In the genomic region with DNA sequence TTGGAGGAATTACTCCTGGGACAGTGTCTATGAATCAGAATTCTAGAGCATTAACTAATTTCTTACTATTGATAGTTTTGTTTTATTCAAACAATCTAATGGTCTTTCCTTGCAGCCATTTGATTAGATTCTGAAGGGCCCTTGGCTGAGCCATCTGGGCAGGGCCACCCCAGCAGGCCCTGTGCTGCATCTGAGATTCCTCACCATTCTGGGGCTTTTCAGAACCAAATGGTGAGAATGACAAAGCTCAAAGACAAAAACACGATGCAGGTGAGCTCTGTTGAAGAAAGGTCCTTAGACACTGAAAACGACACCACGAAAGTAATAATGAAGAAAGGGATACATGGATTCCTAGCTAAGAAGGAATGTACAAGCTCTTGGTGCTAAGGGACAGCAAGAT, we compare ENCODE assay signal across 24 cellular contexts.
"Had no signal": no experiment of that assay in that cellular context is flagged by ENCODE, and none has a peak within 500 bp of the region (broad histone marks: within the 10 kb centered on the region; RNA-seq: fewer than 3 reads in every experiment).

No MANE protein-coding gene starts in this region.

- DNase-seq: cortex of kidney; effector memory CD8-positive, alpha-beta T cell; esophagus squamous epithelium; foreskin fibroblast; glutamatergic neuron; immature natural killer cell; kidney; left cardiac atrium; left ventricle myocardium inferior; mesenchymal stem cell; naive thymus-derived CD4-positive, alpha-beta T cell; nephron progenitor cell; posterior cingulate gyrus; sigmoid colon; stimulated activated CD4-positive, alpha-beta T cell treated with anti-CD3 and anti-CD28 coated beads, Interleukin-4, amount 100 ng/mL, for 4 hours; stimulated activated naive B cell treated with anti-CD40 and anti-IgM and Interleukin-4, amounts not matched to agents 10 μg/mL and 1 μg/mL and 100 μg/mL, for 72 hours; stimulated activated naive CD8-positive, alpha-beta T cell treated with anti-CD3 and anti-CD28 coated beads, Interleukin-15, amount 100 ng/mL, for 72 hours; substantia nigra; transverse colon had no signal

- H3K9me3 ChIP-seq: esophagus squamous epithelium, gastroesophageal sphincter, left ventricle myocardium inferior, neutrophil, sigmoid colon, thoracic aorta, transverse colon had no signal

- H3K36me3 ChIP-seq: esophagus squamous epithelium, gastroesophageal sphincter, left ventricle myocardium inferior, neutrophil, sigmoid colon, thoracic aorta, transverse colon had no signal

- H3K27me3 ChIP-seq: sigmoid colon, transverse colon had no signal

- H3K4me3 Mint-ChIP-seq: effector memory CD8-positive, alpha-beta T cell; immature natural killer cell; naive thymus-derived CD4-positive, alpha-beta T cell; nephron progenitor cell; stimulated activated naive B cell treated with anti-CD40 and anti-IgM and Interleukin-4, amounts not matched to agents 10 μg/mL and 1 μg/mL and 100 μg/mL, for 72 hours; stimulated activated naive CD8-positive, alpha-beta T cell treated with anti-CD3 and anti-CD28 coated beads, Interleukin-15, amount 100 ng/mL, for 72 hours had no signal

- H3K4me1 ChIP-seq: gastroesophageal sphincter, left ventricle myocardium inferior, sigmoid colon, transverse colon had no signal

- H3K27ac Mint-ChIP-seq: effector memory CD8-positive, alpha-beta T cell; immature natural killer cell; stimulated activated naive B cell treated with anti-CD40 and anti-IgM and Interleukin-4, amounts not matched to agents 10 μg/mL and 1 μg/mL and 100 μg/mL, for 72 hours; stimulated activated naive CD8-positive, alpha-beta T cell treated with anti-CD3 and anti-CD28 coated beads, Interleukin-15, amount 100 ng/mL, for 72 hours had no signal

- H3K9me3 Mint-ChIP-seq: stimulated activated naive CD8-positive, alpha-beta T cell treated with anti-CD3 and anti-CD28 coated beads, Interleukin-15, amount 100 ng/mL, for 72 hours had no signal

- H3K4me3 ChIP-seq: esophagus squamous epithelium, gastroesophageal sphincter, left ventricle myocardium inferior, lung, sigmoid colon, skin epidermis, thoracic aorta, transverse colon had no signal

- H3K36me3 Mint-ChIP-seq: immature natural killer cell; stimulated activated naive B cell treated with anti-CD40 and anti-IgM and Interleukin-4, amounts not matched to agents 10 μg/mL and 1 μg/mL and 100 μg/mL, for 72 hours had no signal

- ATAC-seq: effector memory CD8-positive, alpha-beta T cell; gastroesophageal sphincter; left cardiac atrium; naive thymus-derived CD4-positive, alpha-beta T cell; stimulated activated naive B cell treated with anti-CD40 and anti-IgM and Interleukin-4, amounts not matched to agents 10 μg/mL and 1 μg/mL and 100 μg/mL, for 72 hours; stimulated activated naive CD8-positive, alpha-beta T cell treated with anti-CD3 and anti-CD28 coated beads, Interleukin-15, amount 100 ng/mL, for 72 hours had no signal

- H3K27ac ChIP-seq: esophagus squamous epithelium, gastroesophageal sphincter, left ventricle myocardium inferior, neutrophil, sigmoid colon, skin epidermis, thoracic aorta, transverse colon had no signal

- H3K4me1 Mint-ChIP-seq: immature natural killer cell; naive thymus-derived CD4-positive, alpha-beta T cell; stimulated activated naive B cell treated with anti-CD40 and anti-IgM and Interleukin-4, amounts not matched to agents 10 μg/mL and 1 μg/mL and 100 μg/mL, for 72 hours; stimulated activated naive CD8-positive, alpha-beta T cell treated with anti-CD3 and anti-CD28 coated beads, Interleukin-15, amount 100 ng/mL, for 72 hours had no signal
